9 cellular contexts compared by ENCODE assay signal in the genomic region with DNA sequence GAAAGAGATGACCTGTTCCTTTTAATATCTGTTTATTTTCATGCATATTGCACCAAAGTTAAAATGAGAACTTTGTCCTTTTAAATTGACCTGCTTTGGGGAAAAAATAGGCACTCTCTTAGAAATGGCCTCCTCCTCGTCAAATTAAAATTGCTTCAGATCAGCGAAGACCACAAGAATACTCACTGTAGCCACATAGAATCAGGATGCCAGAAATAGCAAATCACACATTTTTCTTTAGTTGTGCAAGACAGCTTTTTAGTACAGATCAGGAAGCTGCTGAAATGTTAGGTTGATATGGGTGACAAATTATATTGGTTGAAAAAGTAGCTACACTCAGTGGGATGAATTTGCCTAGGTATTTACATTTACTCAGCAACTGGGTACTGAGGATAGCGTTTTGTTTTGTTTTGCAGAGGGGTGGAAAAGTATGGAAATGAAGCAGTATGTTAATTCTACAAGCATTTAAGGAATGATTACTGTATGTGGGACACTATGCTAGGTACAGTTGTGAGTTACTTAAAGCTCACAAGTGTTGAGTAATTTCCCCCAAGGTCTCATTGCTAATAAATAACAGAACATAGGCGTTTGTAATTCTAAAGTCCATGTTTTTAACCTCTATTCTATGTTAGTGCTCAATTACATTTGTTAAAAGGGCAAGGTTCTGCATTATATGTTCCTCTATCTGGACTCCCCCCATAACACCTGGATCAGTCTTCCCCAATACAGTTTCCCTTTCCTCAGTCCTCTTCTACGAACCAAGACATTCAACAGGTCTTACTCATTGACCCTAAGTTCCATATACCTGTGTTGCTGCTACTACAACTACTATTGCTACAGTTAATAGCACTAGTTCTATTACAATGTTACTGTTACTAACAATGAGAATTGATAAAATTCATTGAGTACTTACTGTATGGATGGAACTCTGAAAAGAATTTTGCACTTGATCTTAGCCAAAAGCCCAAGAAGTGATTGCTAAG.
A peak's percentile ranks its signal among the peaks of the same experiment; 100 is the strongest.
DNase-seq lines count a peak whose midpoint lies in the region; ATAC-seq and TF ChIP-seq lines count a peak whose summit lies in the region.
"Had no signal": no experiment of that assay in that cellular context is flagged by ENCODE, and none has a peak within 500 bp of the region (broad histone marks: within the 10 kb centered on the region; RNA-seq: fewer than 3 reads in every experiment).

No MANE protein-coding gene starts in this region.

- H3K4me3 ChIP-seq in right atrium auricular region: no peak overlapping the region
- no peak overlapping the region for H3K4me3 ChIP-seq in subcutaneous abdominal adipose tissue (ENCODE audit: low read depth in 1 of 5, low read length in 5 of 5)

- TF ChIP-seq CTCF in right atrium auricular region (IDR thresholded peaks at IDR 0.05): no peak

- H3K27ac ChIP-seq in right atrium auricular region: no peak overlapping the region
- H3K27ac ChIP-seq in subcutaneous abdominal adipose tissue (ENCODE audit: low read depth, low read length): peak overlapping the region; percentile 3

- no peak overlapping the region for H3K9ac ChIP-seq in subcutaneous abdominal adipose tissue (ENCODE audit: low read length in 5 of 5)

- H3K4me1 ChIP-seq in right atrium auricular region (peaks cover 0 to 36% of the 10 kb centered on the region in 2 donors), subcutaneous abdominal adipose tissue (ENCODE audit: control insufficient read depth in 5 of 5, insufficient read depth in 5 of 5, low read length in 5 of 5) (peaks cover 0 to 30% (median 26%) of the 10 kb centered on the region in 5 donors)

- DNase-seq in left cardiac atrium (no peak), right atrium auricular region (ENCODE audit: low spot score) (no peak), Kasumi-1 (lab: John Stamatoyannopoulos, UW) (peak; percentile 67 to 68), dedifferentiated amniotic fluid mesenchymal stem cell (ENCODE audit: extremely low spot score) (peak; percentile 40), posterior cingulate gyrus (no peak), cerebellar nuclear complex (lab: John Stamatoyannopoulos, UW) (no peak)
- DNase-seq: T1000 had no signal

- H3K9me3 ChIP-seq in right atrium auricular region (no peaks in the 10 kb centered on the region), subcutaneous abdominal adipose tissue (ENCODE audit: control insufficient read depth in 5 of 5, low read length in 5 of 5) (no peaks in the 10 kb centered on the region)

- intact Hi-C loops in left cardiac atrium (cut with DNase I) (loop anchor here in 1 of 2 donors (2.0 to 10.0 kb wide), 2 partner anchors 101 to 147 kb away; no protein-coding TSS in a partner anchor), posterior cingulate gyrus (cut with DNase I) (loop anchor here (5.0 kb wide), 2 partner anchors 100 to 150 kb away; a partner anchor contains a TSS)

- H3K27me3 ChIP-seq in right atrium auricular region (no peaks in the 10 kb centered on the region), subcutaneous abdominal adipose tissue (ENCODE audit: control insufficient read depth in 5 of 5, insufficient read depth in 4 of 5, low read length in 5 of 5) (no peaks in the 10 kb centered on the region)

- H3K36me3 ChIP-seq in right atrium auricular region (no peaks in the 10 kb centered on the region), subcutaneous abdominal adipose tissue (ENCODE audit: control insufficient read depth in 5 of 5, insufficient read depth in 5 of 5, low read length in 5 of 5) (no peaks in the 10 kb centered on the region)

- ATAC-seq in left cardiac atrium (peak; percentile 59 to 78), GM21717 (IDR thresholded peaks at IDR 0.05; ENCODE audit: unreplicated experiment) (no peak)

Comparison
In these comparisons a context has a peak if more than half of its experiments do, and no peak if none do; other contexts are left out.
1. DNase-seq: peak in Kasumi-1 (2 of 2) and dedifferentiated amniotic fluid mesenchymal stem cell (single experiment); none in left cardiac atrium (single experiment), right atrium auricular region (single experiment), posterior cingulate gyrus (0 of 10) and cerebellar nuclear complex (0 of 2).